ENCODE assay signal across 1 cellular context in the genomic region with DNA sequence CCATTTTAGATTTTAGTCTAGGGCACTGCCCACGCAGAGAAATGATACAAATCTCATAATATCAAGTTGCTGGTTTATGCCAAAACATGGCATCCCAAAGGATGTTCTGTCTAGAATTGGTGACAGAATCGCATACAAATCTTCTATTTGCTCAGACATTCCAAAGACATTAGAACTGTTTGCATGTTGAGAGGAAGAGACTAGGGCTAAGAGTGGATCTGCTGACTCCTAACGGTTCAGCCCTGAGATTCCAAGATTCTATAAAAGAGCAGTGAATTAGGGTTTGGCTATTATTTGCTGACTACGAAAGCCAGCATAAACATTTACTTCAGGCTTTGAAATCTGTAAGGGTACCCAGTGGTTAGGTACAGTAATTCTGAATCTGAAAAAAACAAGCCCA.
TF ChIP-seq lines count a peak whose summit lies in the region.

No MANE protein-coding gene starts in this region.

TF ChIP-seq in WTC11, 78 proteins besides CTCF, POLR2A, EP300 and RAD21 (continued from another document):
- TF ChIP-seq, protein P1, sequence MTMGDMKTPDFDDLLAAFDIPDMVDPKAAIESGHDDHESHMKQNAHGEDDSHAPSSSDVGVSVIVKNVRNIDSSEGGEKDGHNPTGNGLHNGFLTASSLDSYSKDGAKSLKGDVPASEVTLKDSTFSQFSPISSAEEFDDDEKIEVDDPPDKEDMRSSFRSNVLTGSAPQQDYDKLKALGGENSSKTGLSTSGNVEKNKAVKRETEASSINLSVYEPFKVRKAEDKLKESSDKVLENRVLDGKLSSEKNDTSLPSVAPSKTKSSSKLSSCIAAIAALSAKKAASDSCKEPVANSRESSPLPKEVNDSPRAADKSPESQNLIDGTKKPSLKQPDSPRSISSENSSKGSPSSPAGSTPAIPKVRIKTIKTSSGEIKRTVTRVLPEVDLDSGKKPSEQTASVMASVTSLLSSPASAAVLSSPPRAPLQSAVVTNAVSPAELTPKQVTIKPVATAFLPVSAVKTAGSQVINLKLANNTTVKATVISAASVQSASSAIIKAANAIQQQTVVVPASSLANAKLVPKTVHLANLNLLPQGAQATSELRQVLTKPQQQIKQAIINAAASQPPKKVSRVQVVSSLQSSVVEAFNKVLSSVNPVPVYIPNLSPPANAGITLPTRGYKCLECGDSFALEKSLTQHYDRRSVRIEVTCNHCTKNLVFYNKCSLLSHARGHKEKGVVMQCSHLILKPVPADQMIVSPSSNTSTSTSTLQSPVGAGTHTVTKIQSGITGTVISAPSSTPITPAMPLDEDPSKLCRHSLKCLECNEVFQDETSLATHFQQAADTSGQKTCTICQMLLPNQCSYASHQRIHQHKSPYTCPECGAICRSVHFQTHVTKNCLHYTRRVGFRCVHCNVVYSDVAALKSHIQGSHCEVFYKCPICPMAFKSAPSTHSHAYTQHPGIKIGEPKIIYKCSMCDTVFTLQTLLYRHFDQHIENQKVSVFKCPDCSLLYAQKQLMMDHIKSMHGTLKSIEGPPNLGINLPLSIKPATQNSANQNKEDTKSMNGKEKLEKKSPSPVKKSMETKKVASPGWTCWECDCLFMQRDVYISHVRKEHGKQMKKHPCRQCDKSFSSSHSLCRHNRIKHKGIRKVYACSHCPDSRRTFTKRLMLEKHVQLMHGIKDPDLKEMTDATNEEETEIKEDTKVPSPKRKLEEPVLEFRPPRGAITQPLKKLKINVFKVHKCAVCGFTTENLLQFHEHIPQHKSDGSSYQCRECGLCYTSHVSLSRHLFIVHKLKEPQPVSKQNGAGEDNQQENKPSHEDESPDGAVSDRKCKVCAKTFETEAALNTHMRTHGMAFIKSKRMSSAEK (CRISPR knock-in tag; IDR thresholded peaks at IDR 0.05; ENCODE audit: borderline replicate concordance), result no peak
- no peak for TF ChIP-seq NFE2L1 (CRISPR knock-in tag; IDR thresholded peaks at IDR 0.05)
- TF ChIP-seq ZNF396 (CRISPR knock-in tag; IDR thresholded peaks at IDR 0.05; ENCODE audit: borderline replicate concordance), result no peak
- no peak for TF ChIP-seq MXD4 (CRISPR knock-in tag; IDR thresholded peaks at IDR 0.05; ENCODE audit: borderline replicate concordance)
- TF ChIP-seq, protein P2, sequence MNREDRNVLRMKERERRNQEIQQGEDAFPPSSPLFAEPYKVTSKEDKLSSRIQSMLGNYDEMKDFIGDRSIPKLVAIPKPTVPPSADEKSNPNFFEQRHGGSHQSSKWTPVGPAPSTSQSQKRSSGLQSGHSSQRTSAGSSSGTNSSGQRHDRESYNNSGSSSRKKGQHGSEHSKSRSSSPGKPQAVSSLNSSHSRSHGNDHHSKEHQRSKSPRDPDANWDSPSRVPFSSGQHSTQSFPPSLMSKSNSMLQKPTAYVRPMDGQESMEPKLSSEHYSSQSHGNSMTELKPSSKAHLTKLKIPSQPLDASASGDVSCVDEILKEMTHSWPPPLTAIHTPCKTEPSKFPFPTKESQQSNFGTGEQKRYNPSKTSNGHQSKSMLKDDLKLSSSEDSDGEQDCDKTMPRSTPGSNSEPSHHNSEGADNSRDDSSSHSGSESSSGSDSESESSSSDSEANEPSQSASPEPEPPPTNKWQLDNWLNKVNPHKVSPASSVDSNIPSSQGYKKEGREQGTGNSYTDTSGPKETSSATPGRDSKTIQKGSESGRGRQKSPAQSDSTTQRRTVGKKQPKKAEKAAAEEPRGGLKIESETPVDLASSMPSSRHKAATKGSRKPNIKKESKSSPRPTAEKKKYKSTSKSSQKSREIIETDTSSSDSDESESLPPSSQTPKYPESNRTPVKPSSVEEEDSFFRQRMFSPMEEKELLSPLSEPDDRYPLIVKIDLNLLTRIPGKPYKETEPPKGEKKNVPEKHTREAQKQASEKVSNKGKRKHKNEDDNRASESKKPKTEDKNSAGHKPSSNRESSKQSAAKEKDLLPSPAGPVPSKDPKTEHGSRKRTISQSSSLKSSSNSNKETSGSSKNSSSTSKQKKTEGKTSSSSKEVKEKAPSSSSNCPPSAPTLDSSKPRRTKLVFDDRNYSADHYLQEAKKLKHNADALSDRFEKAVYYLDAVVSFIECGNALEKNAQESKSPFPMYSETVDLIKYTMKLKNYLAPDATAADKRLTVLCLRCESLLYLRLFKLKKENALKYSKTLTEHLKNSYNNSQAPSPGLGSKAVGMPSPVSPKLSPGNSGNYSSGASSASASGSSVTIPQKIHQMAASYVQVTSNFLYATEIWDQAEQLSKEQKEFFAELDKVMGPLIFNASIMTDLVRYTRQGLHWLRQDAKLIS (CRISPR knock-in tag; IDR thresholded peaks at IDR 0.05; ENCODE audit: borderline replicate concordance), result no peak
- TF ChIP-seq, protein P3, sequence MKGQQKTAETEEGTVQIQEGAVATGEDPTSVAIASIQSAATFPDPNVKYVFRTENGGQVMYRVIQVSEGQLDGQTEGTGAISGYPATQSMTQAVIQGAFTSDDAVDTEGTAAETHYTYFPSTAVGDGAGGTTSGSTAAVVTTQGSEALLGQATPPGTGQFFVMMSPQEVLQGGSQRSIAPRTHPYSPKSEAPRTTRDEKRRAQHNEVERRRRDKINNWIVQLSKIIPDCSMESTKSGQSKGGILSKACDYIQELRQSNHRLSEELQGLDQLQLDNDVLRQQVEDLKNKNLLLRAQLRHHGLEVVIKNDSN (CRISPR knock-in tag; IDR thresholded peaks at IDR 0.05), result no peak
- no peak for TF ChIP-seq NR2C2 (CRISPR knock-in tag; IDR thresholded peaks at IDR 0.05)
- TF ChIP-seq, protein P4, sequence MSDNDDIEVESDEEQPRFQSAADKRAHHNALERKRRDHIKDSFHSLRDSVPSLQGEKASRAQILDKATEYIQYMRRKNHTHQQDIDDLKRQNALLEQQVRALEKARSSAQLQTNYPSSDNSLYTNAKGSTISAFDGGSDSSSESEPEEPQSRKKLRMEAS (CRISPR knock-in tag; IDR thresholded peaks at IDR 0.05), result no peak
